ENCODE assay signal across 8 cellular contexts in the genomic region with DNA sequence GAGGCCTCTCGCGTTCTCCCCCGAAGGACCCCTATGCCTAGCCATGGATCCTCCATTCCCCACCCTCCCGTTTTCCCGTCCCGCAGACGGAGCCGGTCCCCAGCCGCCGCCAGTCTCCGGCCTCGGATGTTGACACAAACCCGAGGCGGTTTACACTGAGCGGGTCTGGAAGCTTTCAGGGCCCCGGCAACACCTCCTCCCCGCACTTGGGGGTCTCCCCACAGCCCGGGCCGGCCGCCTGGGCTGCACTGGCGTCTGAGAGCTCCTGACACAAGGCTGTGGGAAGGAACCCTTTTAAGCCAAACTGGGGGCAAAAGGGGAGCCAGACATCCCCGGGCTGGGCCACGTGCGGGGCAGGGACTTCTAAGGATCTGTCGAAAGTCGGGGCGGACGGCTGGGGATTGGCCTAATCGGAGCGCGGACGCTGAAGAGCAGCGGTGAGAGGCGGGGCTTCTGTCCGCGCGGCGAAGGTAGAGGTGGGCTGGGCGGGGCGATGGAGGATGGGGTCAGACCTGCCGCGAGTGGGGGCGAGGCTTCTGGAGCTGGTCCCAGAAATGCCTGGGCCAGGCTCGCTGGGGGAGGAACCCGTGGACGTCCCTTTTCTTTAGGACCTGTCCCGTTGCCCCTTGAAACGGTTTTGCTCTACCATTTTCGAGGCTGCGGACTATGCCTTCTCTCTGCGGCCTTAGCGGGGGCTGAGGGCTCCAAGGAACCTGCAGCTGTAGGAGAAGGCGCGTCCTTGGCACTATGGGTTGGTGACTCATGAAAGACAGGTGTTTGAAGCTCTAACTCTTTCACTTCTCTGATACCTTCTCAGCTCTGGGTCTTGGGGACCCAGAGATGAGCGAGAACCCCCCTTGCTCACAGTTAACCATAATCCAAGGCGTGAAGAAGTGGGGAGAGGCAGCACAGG. TPM values are rescaled to one million over a fixed set of nuclear protein-coding genes. Genes with fewer than 3 reads are reported as not detected.
DNase-seq lines count a peak whose midpoint lies in the region; ATAC-seq and TF ChIP-seq lines count a peak whose summit lies in the region.

No MANE protein-coding gene starts in this region.

- peak; percentile 11 to 16 for ATAC-seq in naive thymus-derived CD8-positive, alpha-beta T cell
- ATAC-seq in HG03135 (IDR thresholded peaks at IDR 0.05; ENCODE audit: unreplicated experiment) (no peak), HG02571 (IDR thresholded peaks at IDR 0.05; ENCODE audit: unreplicated experiment) (no peak)

- peak overlapping the region; percentile 78 to 93 (median 83) for H3K4me3 Mint-ChIP-seq in brain
- H3K4me3 Mint-ChIP-seq in naive thymus-derived CD8-positive, alpha-beta T cell, result peak overlapping the region; percentile 80 to 97 (median 86)

- H3K9me3 Mint-ChIP-seq in brain, result peaks cover 0 to 5% (median 0%) of the 10 kb centered on the region in 5 experiments
- H3K9me3 Mint-ChIP-seq in naive thymus-derived CD8-positive, alpha-beta T cell, result no peaks in the 10 kb centered on the region

- H3K36me3 ChIP-seq in ACC112 (ENCODE audit: insufficient read depth, low read length), result no peaks in the 10 kb centered on the region
- H3K36me3 ChIP-seq in HUES64 (ENCODE audit: insufficient read depth, low read length), result no peaks in the 10 kb centered on the region
- no peaks in the 10 kb centered on the region for H3K36me3 ChIP-seq in MG63

- H3K9me3 ChIP-seq in HUES64 (ENCODE audit: insufficient read depth, low read depth, low read length) (no peaks in the 10 kb centered on the region), MG63 (no peaks in the 10 kb centered on the region)

- no peaks in the 10 kb centered on the region for H3K4me1 ChIP-seq in ACC112 (ENCODE audit: control insufficient read depth, insufficient read depth, low read length, unreplicated experiment)
- no peaks in the 10 kb centered on the region for H3K4me1 ChIP-seq in HUES64 (ENCODE audit: insufficient read depth, low read length)

- peak overlapping the region in 1 of 5 experiments; percentile 72 for H3K27ac Mint-ChIP-seq in brain
- H3K27ac Mint-ChIP-seq in naive thymus-derived CD8-positive, alpha-beta T cell, result peak overlapping the region; percentile 35 to 95 (median 88)

- H3K4me3 ChIP-seq in ACC112 (ENCODE audit: low read depth, low read length), result peak overlapping the region; percentile 66; the same call in 1 of the 2 replicates
- peak overlapping the region; percentile 42 for H3K4me3 ChIP-seq in HUES64 (ENCODE audit: low read length)
- H3K4me3 ChIP-seq in MG63, result no peak overlapping the region

- H3K27me3 ChIP-seq in ACC112 (ENCODE audit: insufficient read depth, low read length) (peaks cover 96% of the 10 kb centered on the region), HUES64 (ENCODE audit: insufficient read depth, low read length) (peaks cover 100% of the 10 kb centered on the region), MG63 (peaks cover 45% of the 10 kb centered on the region)

- no peak overlapping the region for H3K27ac ChIP-seq in ACC112 (ENCODE audit: low read depth, low read length)
- no peak overlapping the region for H3K27ac ChIP-seq in HUES64 (ENCODE audit: low read depth, low read length)

- H3K27me3 Mint-ChIP-seq in brain, result peaks cover 28% of the 10 kb centered on the region
- H3K27me3 Mint-ChIP-seq in naive thymus-derived CD8-positive, alpha-beta T cell, result peaks cover 0 to 36% (median 2%) of the 10 kb centered on the region in 5 donors

- H3K79me2 ChIP-seq in ACC112 (ENCODE audit: control insufficient read depth, insufficient read depth, low read length, unreplicated experiment), result no peaks in the 10 kb centered on the region

- no peak for TF ChIP-seq CTCF in brain (conservative IDR thresholded peaks at IDR 0.05)

- no peaks in the 10 kb centered on the region for H3K36me3 Mint-ChIP-seq in brain
- no peaks in the 10 kb centered on the region for H3K36me3 Mint-ChIP-seq in naive thymus-derived CD8-positive, alpha-beta T cell

- WGBS in HUES64, result 16% methylated on average over 56 of the region's 56 CpGs

- H3K4me1 Mint-ChIP-seq in brain, result peaks cover 55% of the 10 kb centered on the region
- H3K4me1 Mint-ChIP-seq in naive thymus-derived CD8-positive, alpha-beta T cell, result peaks cover 23 to 47% (median 34%) of the 10 kb centered on the region in 4 donors

- DNase-seq in naive thymus-derived CD8-positive, alpha-beta T cell, result peak in 7 of 10 donors; percentile 14 to 73 (median 38)
- DNase-seq in MG63 (no peak), glomerular visceral epithelial cell (ENCODE audit: extremely low spot score) (no peak)

- POLR2A ChIA-PET in naive thymus-derived CD8-positive, alpha-beta T cell (lab: Charles Lee), result interaction anchor here (0.6 to 4.9 kb wide), 12 partner anchors 9 to 1701 kb away, joined by 3 to 44 read pairs (median 4); partner anchors contain the start of genes NT5C1A and PPIE

- no peak overlapping the region for H3K9ac ChIP-seq in HUES64 (ENCODE audit: low read depth, low read length)

- H2AFZ ChIP-seq in ACC112 (ENCODE audit: low read length, unreplicated experiment), result no peak overlapping the region

RNA-seq across cellular contexts. Expression of gene HPCAL4, which starts 1.2 kb away (rescaled TPM):
- 0.25 TPM for polyA plus RNA-seq in HUES64 (2013, experiment 1 of 2)
- 0.44 TPM for polyA plus RNA-seq in HUES64 (2013, experiment 2 of 2)
- 20.0 TPM for polyA plus RNA-seq in brain (ENCODE audit: insufficient read depth, low read depth, low replicate concordance)
- total RNA-seq in naive thymus-derived CD8-positive, alpha-beta T cell, result 10 to 100 TPM; 31.9 to 32.5 TPM
- polyA plus RNA-seq in naive thymus-derived CD8-positive, alpha-beta T cell, result 1 to 10 TPM; 2.1 to 4.6 (median 3.9) TPM
- total RNA-seq in MG63 (2014; rRNA removed; shearing (Covaris generic); ENCODE audit: low replicate concordance), result not detected in 2 replicates

RNA-seq across cellular contexts. Expression of gene NT5C1A, which starts 20.5 kb away (rescaled TPM):
- not detected for polyA plus RNA-seq in HUES64 (2013, experiment 1 of 2)
- not detected for polyA plus RNA-seq in HUES64 (2013, experiment 2 of 2)
- polyA plus RNA-seq in brain (ENCODE audit: insufficient read depth, low read depth, low replicate concordance), result not detected
- total RNA-seq in naive thymus-derived CD8-positive, alpha-beta T cell, result under 1 TPM; 0.71 to 0.88 TPM
- not detected for polyA plus RNA-seq in naive thymus-derived CD8-positive, alpha-beta T cell
- not detected in 2 replicates for total RNA-seq in MG63 (2014; rRNA removed; shearing (Covaris generic); ENCODE audit: low replicate concordance)

RNA-seq across cellular contexts. Expression of gene PPIE, which starts 46.3 kb away (rescaled TPM):
- 34.2 TPM for polyA plus RNA-seq in HUES64 (2013, experiment 1 of 2)
- 37.7 TPM for polyA plus RNA-seq in HUES64 (2013, experiment 2 of 2)
- polyA plus RNA-seq in brain (ENCODE audit: insufficient read depth, low read depth, low replicate concordance), result 78.5 TPM
- 10 to 100 TPM; 86.9 to 88.3 TPM for total RNA-seq in naive thymus-derived CD8-positive, alpha-beta T cell
- polyA plus RNA-seq in naive thymus-derived CD8-positive, alpha-beta T cell, result 100 to 1,000 TPM; 101 to 123 (median 102) TPM
- 80.7 and 112 TPM in 2 replicates for total RNA-seq in MG63 (2014; rRNA removed; shearing (Covaris generic); ENCODE audit: low replicate concordance)

RNA-seq across cellular contexts. Expression of gene HEYL, which starts 53.0 kb away (rescaled TPM):
- polyA plus RNA-seq in HUES64 (2013, experiment 1 of 2), result 1.5 TPM
- polyA plus RNA-seq in HUES64 (2013, experiment 2 of 2), result 3.6 TPM
- 10.7 TPM for polyA plus RNA-seq in brain (ENCODE audit: insufficient read depth, low read depth, low replicate concordance)
- under 1 TPM in 1 of 2 experiments, not detected in 1; 0.11 TPM for total RNA-seq in naive thymus-derived CD8-positive, alpha-beta T cell
- under 1 TPM in 1 of 3 donors, not detected in 2; 0.30 TPM for polyA plus RNA-seq in naive thymus-derived CD8-positive, alpha-beta T cell
- total RNA-seq in MG63 (2014; rRNA removed; shearing (Covaris generic); ENCODE audit: low replicate concordance), result 0.10 and 1.0 TPM in 2 replicates

Comparison
In these comparisons a context has a peak if more than half of its experiments do, and no peak if none do; other contexts are left out.
1. ATAC-seq: peak in naive thymus-derived CD8-positive, alpha-beta T cell (2 of 2); none in HG03135 (single experiment) and HG02571 (single experiment).
2. DNase-seq: peak in naive thymus-derived CD8-positive, alpha-beta T cell (7 of 10); none in MG63 (single experiment) and glomerular visceral epithelial cell (single experiment).
3. RNA of gene HPCAL4, which starts 1.2 kb away (total RNA-seq): 31.9 to 32.5 TPM in naive thymus-derived CD8-positive, alpha-beta T cell; not detected in MG63; every median in the first group is over 10 times any median in the second.